Comparison of ENCODE assay signal across 19 cellular contexts in the genomic region with DNA sequence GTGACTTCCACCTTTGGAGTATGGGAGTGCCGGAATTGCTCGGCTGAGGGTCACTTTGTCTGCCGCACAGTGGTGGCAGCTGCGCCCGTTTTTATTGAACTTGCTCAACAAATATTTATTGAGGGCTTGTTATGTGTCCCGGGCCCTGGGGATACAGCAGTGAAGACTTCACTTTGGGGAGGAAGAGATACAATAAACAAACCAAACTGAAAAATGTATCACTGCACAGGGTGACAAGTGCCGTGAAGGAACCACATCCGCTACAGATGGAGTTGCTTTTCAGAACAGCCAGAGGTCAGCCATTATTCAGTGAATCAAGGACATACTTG.
DNase-seq lines count a peak whose midpoint lies in the region; TF ChIP-seq lines count a peak whose summit lies in the region.
"Had no signal": no experiment of that assay in that cellular context is flagged by ENCODE, and none has a peak within 500 bp of the region (broad histone marks: within the 10 kb centered on the region; RNA-seq: fewer than 3 reads in every experiment).

No MANE protein-coding gene starts in this region.

- peak; percentile 10 for DNase-seq in NCI-H146 treated with DMSO at 0.1 percent for 48 hours (lab: John Stamatoyannopoulos, UW; ENCODE audit: unreplicated experiment)
- DNase-seq in epidermal melanocyte (ENCODE audit: insufficient read length, low spot score): peak; percentile 39
- no peak for DNase-seq in vagina (ENCODE audit: extremely low spot score in 2 of 2)
- DNase-seq in putamen (ENCODE audit: low spot score): no peak
- DNase-seq in dorsolateral prefrontal cortex: no peak
- DNase-seq in KG1 (lab: John Stamatoyannopoulos, UW): no peak
- DNase-seq: adrenal gland; caudate nucleus; DND-41; foreskin melanocyte; lower lobe of right lung; natural killer cell; NCI-H1105; NCI-H2171 treated with DMSO at 0.1 percent for 48 hours; NK-92 treated with Interleukin-12 subunit alpha and Interleukin-12 subunit beta, amount 100 ng/mL, for 24 hours; stimulated activated CD4-positive, alpha-beta T cell treated with anti-CD3 and anti-CD28 coated beads, Interleukin-1b, Interleukin-23, amount 100 ng/mL, for 48 hours had no signal

- H3K4me1 ChIP-seq in vagina: peaks cover 23% of the 10 kb centered on the region

- H3K4me3 ChIP-seq in vagina (peak overlapping the region in 1 of 2 donors; percentile 23), dorsolateral prefrontal cortex (no peak overlapping the region)
- H3K4me3 ChIP-seq: adrenal gland, K562, lower lobe of right lung had no signal

- intact Hi-C loops in vagina (cut with DNase I): no loop called here
- intact Hi-C loops in dorsolateral prefrontal cortex (cut with DNase I): no loop called here

- peaks cover 22% of the 10 kb centered on the region for H3K4me1 Mint-ChIP-seq in nephron
- H3K4me1 Mint-ChIP-seq: natural killer cell had no signal

- H3K9me3 ChIP-seq in vagina: no peaks in the 10 kb centered on the region
- H3K9me3 ChIP-seq: adrenal gland, lower lobe of right lung had no signal

- no peaks in the 10 kb centered on the region for H3K36me3 ChIP-seq in vagina
- H3K36me3 ChIP-seq: adrenal gland, lower lobe of right lung had no signal

- H3K27ac ChIP-seq in vagina: peak overlapping the region; percentile 34
- H3K27ac ChIP-seq in dorsolateral prefrontal cortex: no peak overlapping the region
- H3K27ac ChIP-seq: lower lobe of right lung had no signal

- peak overlapping the region; percentile 87 to 94 (median 87) for H3K27ac Mint-ChIP-seq in nephron
- H3K27ac Mint-ChIP-seq: natural killer cell; T-helper 1 cell treated with Interleukin-12 subunit alpha and Interleukin-12 subunit beta and Interleukin-4 antibody, amounts not matched to agents 30 μg/mL and 1 μg/mL, for 36 hours had no signal

- TF ChIP-seq POLR2A in vagina (IDR thresholded peaks at IDR 0.05): no peak

- TF ChIP-seq CTCF in nephron (IDR thresholded peaks at IDR 0.05; ENCODE audit: unreplicated experiment in 3 of 3): no peak
- TF ChIP-seq CTCF in vagina (IDR thresholded peaks at IDR 0.05): no peak
- TF ChIP-seq CTCF in dorsolateral prefrontal cortex (IDR thresholded peaks at IDR 0.05 in 54 of 56, conservative IDR thresholded peaks at IDR 0.05 in 2 of 56; ENCODE audit: low read depth in 1 of 56, partially characterized antibody in 56 of 56): no peak

- H3K4me3 Mint-ChIP-seq in nephron: peak overlapping the region; percentile 13 to 63 (median 62)
- H3K4me3 Mint-ChIP-seq: natural killer cell; T-helper 1 cell treated with Interleukin-12 subunit alpha and Interleukin-12 subunit beta and Interleukin-4 antibody, amounts not matched to agents 30 μg/mL and 1 μg/mL, for 36 hours had no signal

- no peaks in the 10 kb centered on the region for H3K27me3 ChIP-seq in vagina
- H3K27me3 ChIP-seq in dorsolateral prefrontal cortex: peaks cover 0 to 18% (median 0%) of the 10 kb centered on the region in 45 donors
- H3K27me3 ChIP-seq: adrenal gland had no signal

- no peaks in the 10 kb centered on the region for H3K9me3 Mint-ChIP-seq in nephron
- H3K9me3 Mint-ChIP-seq: natural killer cell; T-helper 1 cell treated with Interleukin-12 subunit alpha and Interleukin-12 subunit beta and Interleukin-4 antibody, amounts not matched to agents 30 μg/mL and 1 μg/mL, for 36 hours had no signal

- peaks cover 31% of the 10 kb centered on the region for H3K27me3 Mint-ChIP-seq in nephron (ENCODE audit: low read depth)

- no peaks in the 10 kb centered on the region for H3K36me3 Mint-ChIP-seq in nephron (ENCODE audit: low read depth)
- H3K36me3 Mint-ChIP-seq: natural killer cell had no signal

Comparison
In these comparisons a context has a peak if more than half of its experiments do, and no peak if none do; other contexts are left out.
1. DNase-seq: peak in NCI-H146 treated with DMSO at 0.1 percent for 48 hours (single experiment) and epidermal melanocyte (single experiment); none in vagina (0 of 2), putamen (single experiment), dorsolateral prefrontal cortex (0 of 10) and KG1 (single experiment).